32 cellular contexts compared by ENCODE assay signal in genomic region chrX:122546269-122546668, GRCh38.
"Had no signal": no experiment of that assay in that cellular context is flagged by ENCODE, and none has a peak within 500 bp of the region (broad histone marks: within the 10 kb centered on the region; RNA-seq: fewer than 3 reads in every experiment).

No MANE protein-coding gene starts in this region.

- FAIRE-seq: frontal cortex had no signal

- H3K27me3 ChIP-seq: breast epithelium, esophagus squamous epithelium had no signal

- H3K27me3 Mint-ChIP-seq: activated B cell treated with CpG ODN at 0.5 μM for 24 hours; activated CD8-positive, alpha-beta T cell treated with anti-CD3 and anti-CD28 coated beads for 36 hours; activated naive CD8-positive, alpha-beta T cell; activated T-helper 17 cell treated with anti-CD3 and anti-CD28 coated beads, Interleukin-2, amount 50 U/mL, for 72 hours; brain; central memory CD8-positive, alpha-beta T cell; effector memory CD8-positive, alpha-beta T cell; T-helper 17 cell had no signal

- H3K4me3 ChIP-seq: breast epithelium, coronary artery, esophagus squamous epithelium had no signal

- H3K4me1 ChIP-seq: breast epithelium, esophagus squamous epithelium had no signal

- DNase-seq: activated B cell treated with CpG ODN at 0.5 μM for 24 hours; activated CD4-positive, alpha-beta T cell treated with anti-CD3 and anti-CD28 coated beads for 48 hours; activated CD4-positive, alpha-beta T cell treated with anti-CD3 and anti-CD28 coated beads, Interleukin-2, amount 50 U/mL, for 1 hour; activated CD4-positive, alpha-beta T cell treated with anti-CD3 and anti-CD28 coated beads, Interleukin-2, amount 50 U/mL, for 48 hours; activated CD8-positive, alpha-beta memory T cell treated with anti-CD3 and anti-CD28 coated beads for 24 hours; activated CD8-positive, alpha-beta T cell treated with anti-CD3 and anti-CD28 coated beads for 36 hours; activated effector memory CD4-positive, alpha-beta T cell treated with Interleukin-2 at 50 U/mL for 16 hours; activated gamma-delta T cell treated with Interleukin-2 at 50 U/mL for 16 hours; activated naive CD4-positive, alpha-beta T cell treated with anti-CD3 and anti-CD28 coated beads, Interleukin-2, amount 50 U/mL, for 16 hours; activated naive CD4-positive, alpha-beta T cell treated with Interleukin-2 at 50 U/mL for 16 hours; activated T-cell treated with anti-CD3 and anti-CD28 coated beads, Interleukin-2, amount 50 U/mL, for 4 hours; amygdala; aorta; dermis blood vessel endothelial cell; effector CD4-positive, alpha-beta T cell; effector memory CD8-positive, alpha-beta T cell; esophagus squamous epithelium; foreskin fibroblast; head of caudate nucleus; T-helper 1 cell; T-helper 17 cell; T1000; WERI-Rb-1 had no signal

- H3K9me3 Mint-ChIP-seq: activated B cell treated with CpG ODN at 0.5 μM for 24 hours; activated CD8-positive, alpha-beta T cell treated with anti-CD3 and anti-CD28 coated beads for 36 hours; activated T-cell treated with anti-CD3 and anti-CD28 coated beads, Interleukin-2, amount 50 U/mL, for 4 hours; central memory CD8-positive, alpha-beta T cell; effector memory CD8-positive, alpha-beta T cell had no signal

- H3K4me3 Mint-ChIP-seq: activated B cell treated with CpG ODN at 0.5 μM for 24 hours; activated CD8-positive, alpha-beta T cell treated with anti-CD3 and anti-CD28 coated beads for 36 hours; activated naive CD8-positive, alpha-beta T cell; activated T-cell treated with anti-CD3 and anti-CD28 coated beads, Interleukin-2, amount 50 U/mL, for 4 hours; activated T-helper 17 cell treated with anti-CD3 and anti-CD28 coated beads, Interleukin-2, amount 50 U/mL, for 72 hours; brain; central memory CD8-positive, alpha-beta T cell; effector memory CD8-positive, alpha-beta T cell; T-helper 17 cell; T-helper 2 cell treated with Interferon-gamma antibody and Interleukin-4, amounts not matched to agents 5 μg/mL and 100 μg/mL, for 36 hours had no signal

- H3K27ac ChIP-seq: breast epithelium, coronary artery, epithelial cell of prostate, esophagus squamous epithelium, WERI-Rb-1 had no signal

- H3K9me3 ChIP-seq: breast epithelium, esophagus squamous epithelium had no signal

- H3K27ac Mint-ChIP-seq: activated B cell treated with CpG ODN at 0.5 μM for 24 hours; activated CD8-positive, alpha-beta T cell treated with anti-CD3 and anti-CD28 coated beads for 36 hours; activated naive CD8-positive, alpha-beta T cell; activated T-helper 17 cell treated with anti-CD3 and anti-CD28 coated beads, Interleukin-2, amount 50 U/mL, for 72 hours; brain; effector memory CD8-positive, alpha-beta T cell; T-helper 17 cell; T-helper 2 cell treated with Interferon-gamma antibody and Interleukin-4, amounts not matched to agents 5 μg/mL and 100 μg/mL, for 36 hours had no signal

- H3K36me3 ChIP-seq: breast epithelium, esophagus squamous epithelium, WERI-Rb-1 had no signal

- H3K4me1 Mint-ChIP-seq: activated B cell treated with CpG ODN at 0.5 μM for 24 hours; activated T-helper 17 cell treated with anti-CD3 and anti-CD28 coated beads, Interleukin-2, amount 50 U/mL, for 72 hours; brain; central memory CD8-positive, alpha-beta T cell; T-helper 17 cell had no signal

- H3K36me3 Mint-ChIP-seq: activated naive CD8-positive, alpha-beta T cell; brain had no signal
